23 cellular contexts compared by ENCODE assay signal in genomic region chr7:107036535-107036934, GRCh38. TPM values are rescaled to one million over a fixed set of nuclear protein-coding genes. Genes with fewer than 3 reads are reported as not detected.
DNase-seq lines count a peak whose midpoint lies in the region; ATAC-seq, FAIRE-seq and TF ChIP-seq lines count a peak whose summit lies in the region.
"Had no signal": no experiment of that assay in that cellular context is flagged by ENCODE, and none has a peak within 500 bp of the region (broad histone marks: within the 10 kb centered on the region; RNA-seq: fewer than 3 reads in every experiment).

No MANE protein-coding gene starts in this region.

- H3K4me3 Mint-ChIP-seq in activated naive CD4-positive, alpha-beta T cell treated with anti-CD3 and anti-CD28 coated beads, Interleukin-2, amount 50 U/mL, for 24 hours = no peak overlapping the region
- no peak overlapping the region for H3K4me3 Mint-ChIP-seq in activated naive CD4-positive, alpha-beta T cell treated with anti-CD3 and anti-CD28 coated beads, Interleukin-2, amount 10 ng/mL, durations not matched to agents 7 days and 5 days
- no peak overlapping the region for H3K4me3 Mint-ChIP-seq in astrocyte (ENCODE audit: unreplicated experiment)
- H3K4me3 Mint-ChIP-seq: B cell; CD4-positive, alpha-beta T cell; CD8-positive, alpha-beta T cell had no signal

- no peak overlapping the region for H3K4me2 ChIP-seq in astrocyte (ENCODE audit: low read length)
- H3K4me2 ChIP-seq in osteoblast (ENCODE audit: insufficient read depth, low read length) = no peak overlapping the region
- H3K4me2 ChIP-seq: A549 had no signal

- no peak for TF ChIP-seq POLR2A in erythroblast (IDR thresholded peaks at IDR 0.05; ENCODE audit: low read length)

- H3K79me2 ChIP-seq in astrocyte (ENCODE audit: insufficient read depth, low read length) (no peaks in the 10 kb centered on the region), osteoblast (ENCODE audit: insufficient read depth, low read length) (no peaks in the 10 kb centered on the region)

- H2AFZ ChIP-seq in astrocyte (ENCODE audit: low read depth, low read length) (no peak overlapping the region), osteoblast (ENCODE audit: low read length) (no peak overlapping the region)

- FAIRE-seq in astrocyte (lab: Jason Lieb, UNC) = no peak
- FAIRE-seq: A549, D721Med, GM12891, GM19239 had no signal

- H3K27me3 ChIP-seq in astrocyte (ENCODE audit: insufficient read depth, low read length) (no peaks in the 10 kb centered on the region), osteoblast (ENCODE audit: insufficient read depth, low read length) (no peaks in the 10 kb centered on the region)
- H3K27me3 ChIP-seq: BLaER1 treated with 17β-estradiol and CSF1 and Interleukin-3, amounts not matched to agents 10 nM and 100 nM had no signal

- no peak overlapping the region for H3K4me3 ChIP-seq in astrocyte (ENCODE audit: insufficient read depth, low read depth, low read length)
- H3K4me3 ChIP-seq in osteoblast (ENCODE audit: insufficient read depth, low read length) = no peak overlapping the region
- H3K4me3 ChIP-seq: A549; BLaER1 treated with 17β-estradiol and CSF1 and Interleukin-3, amounts not matched to agents 10 nM and 100 nM had no signal

- ATAC-seq in GM21723 (IDR thresholded peaks at IDR 0.05; ENCODE audit: unreplicated experiment) = no peak
- ATAC-seq: A549; CD8-positive, alpha-beta T cell had no signal

- no peaks in the 10 kb centered on the region for H3K9me3 Mint-ChIP-seq in activated naive CD4-positive, alpha-beta T cell treated with anti-CD3 and anti-CD28 coated beads, Interleukin-2, amount 50 U/mL, for 24 hours
- H3K9me3 Mint-ChIP-seq in activated naive CD4-positive, alpha-beta T cell treated with anti-CD3 and anti-CD28 coated beads, Interleukin-2, amount 10 ng/mL, durations not matched to agents 7 days and 5 days = peaks cover 3% of the 10 kb centered on the region
- no peaks in the 10 kb centered on the region for H3K9me3 Mint-ChIP-seq in astrocyte (ENCODE audit: unreplicated experiment)

- H4K20me1 ChIP-seq in astrocyte (ENCODE audit: insufficient read depth, low read length) (no peaks in the 10 kb centered on the region), osteoblast (ENCODE audit: insufficient read depth, low read length) (no peaks in the 10 kb centered on the region)
- H4K20me1 ChIP-seq: BLaER1 treated with 17β-estradiol and CSF1 and Interleukin-3, amounts not matched to agents 10 nM and 100 nM had no signal

- no peaks in the 10 kb centered on the region for H3K4me1 Mint-ChIP-seq in activated naive CD4-positive, alpha-beta T cell treated with anti-CD3 and anti-CD28 coated beads, Interleukin-2, amount 50 U/mL, for 24 hours
- H3K4me1 Mint-ChIP-seq in activated naive CD4-positive, alpha-beta T cell treated with anti-CD3 and anti-CD28 coated beads, Interleukin-2, amount 10 ng/mL, durations not matched to agents 7 days and 5 days = no peaks in the 10 kb centered on the region
- peaks cover 8% of the 10 kb centered on the region for H3K4me1 Mint-ChIP-seq in astrocyte (ENCODE audit: low read depth, unreplicated experiment)
- H3K4me1 Mint-ChIP-seq: B cell had no signal

- H3K27ac ChIP-seq in astrocyte (ENCODE audit: low read depth, low read length) (no peak overlapping the region), osteoblast (ENCODE audit: low read depth, low read length) (no peak overlapping the region)
- H3K27ac ChIP-seq: 22Rv1; A549; BLaER1 treated with 17β-estradiol and CSF1 and Interleukin-3, amounts not matched to agents 10 nM and 100 nM; C4-2B had no signal

- H3K27ac Mint-ChIP-seq in activated naive CD4-positive, alpha-beta T cell treated with anti-CD3 and anti-CD28 coated beads, Interleukin-2, amount 50 U/mL, for 24 hours = peak overlapping the region; percentile 1
- no peak overlapping the region for H3K27ac Mint-ChIP-seq in activated naive CD4-positive, alpha-beta T cell treated with anti-CD3 and anti-CD28 coated beads, Interleukin-2, amount 10 ng/mL, durations not matched to agents 7 days and 5 days
- H3K27ac Mint-ChIP-seq in astrocyte (ENCODE audit: unreplicated experiment) = peak overlapping the region; percentile 29
- H3K27ac Mint-ChIP-seq: B cell; CD4-positive, alpha-beta T cell; CD8-positive, alpha-beta T cell had no signal

- no peaks in the 10 kb centered on the region for H3K9me3 ChIP-seq in astrocyte (ENCODE audit: insufficient read depth, low read depth, low read length)
- no peaks in the 10 kb centered on the region for H3K9me3 ChIP-seq in osteoblast (ENCODE audit: low read depth, low read length)
- H3K9me3 ChIP-seq: Caco-2 had no signal

- TF ChIP-seq CTCF in astrocyte (IDR thresholded peaks at IDR 0.05; ENCODE audit: insufficient read depth, low read depth, low read length) (no peak), osteoblast (IDR thresholded peaks at IDR 0.05; ENCODE audit: extremely low read depth, low read depth, low read length) (no peak)

- H3K4me1 ChIP-seq in astrocyte (ENCODE audit: insufficient read depth, low read length) = no peaks in the 10 kb centered on the region
- peaks cover 5% of the 10 kb centered on the region for H3K4me1 ChIP-seq in osteoblast (ENCODE audit: insufficient read depth, low read length)
- H3K4me1 ChIP-seq: Caco-2 had no signal

- no peak for DNase-seq in activated naive CD4-positive, alpha-beta T cell treated with anti-CD3 and anti-CD28 coated beads, Interleukin-2, amount 10 ng/mL, durations not matched to agents 7 days and 5 days
- DNase-seq in OCI-M1 (lab: John Stamatoyannopoulos, UW) (peak; percentile 35), astrocyte (ENCODE audit: low read depth) (no peak), erythroblast (lab: John Stamatoyannopoulos, UW) (peak; percentile 36 to 49), osteoblast (ENCODE audit: insufficient read length, low spot score, missing footprints) (no peak), NCI-H748 (lab: John Stamatoyannopoulos, UW; ENCODE audit: unreplicated experiment) (no peak)
- DNase-seq: AML-193; Caco-2; Calu3; CD4-positive, alpha-beta T cell; CD8-positive, alpha-beta T cell; DMS79 treated with DMSO at 0.1 percent for 48 hours; GF-D8 had no signal

- H3K36me3 ChIP-seq in astrocyte (ENCODE audit: insufficient read depth, low read length) (no peaks in the 10 kb centered on the region), osteoblast (ENCODE audit: insufficient read depth, low read length) (no peaks in the 10 kb centered on the region)
- H3K36me3 ChIP-seq: BLaER1 treated with 17β-estradiol and CSF1 and Interleukin-3, amounts not matched to agents 10 nM and 100 nM had no signal

- CTCF ChIA-PET in activated naive CD4-positive, alpha-beta T cell treated with anti-CD3 and anti-CD28 coated beads, Interleukin-2, amount 10 ng/mL, durations not matched to agents 7 days and 5 days (lab: Charles Lee) = no interaction called here

- H3K36me3 Mint-ChIP-seq in activated naive CD4-positive, alpha-beta T cell treated with anti-CD3 and anti-CD28 coated beads, Interleukin-2, amount 50 U/mL, for 24 hours = no peaks in the 10 kb centered on the region
- no peaks in the 10 kb centered on the region for H3K36me3 Mint-ChIP-seq in activated naive CD4-positive, alpha-beta T cell treated with anti-CD3 and anti-CD28 coated beads, Interleukin-2, amount 10 ng/mL, durations not matched to agents 7 days and 5 days
- no peaks in the 10 kb centered on the region for H3K36me3 Mint-ChIP-seq in astrocyte (ENCODE audit: low read depth, unreplicated experiment)
- H3K36me3 Mint-ChIP-seq: CD8-positive, alpha-beta T cell had no signal

- no peaks in the 10 kb centered on the region for H3K27me3 Mint-ChIP-seq in activated naive CD4-positive, alpha-beta T cell treated with anti-CD3 and anti-CD28 coated beads, Interleukin-2, amount 50 U/mL, for 24 hours
- H3K27me3 Mint-ChIP-seq in activated naive CD4-positive, alpha-beta T cell treated with anti-CD3 and anti-CD28 coated beads, Interleukin-2, amount 10 ng/mL, durations not matched to agents 7 days and 5 days = peaks cover 8% of the 10 kb centered on the region
- H3K27me3 Mint-ChIP-seq in astrocyte (ENCODE audit: low read depth, unreplicated experiment) = no peaks in the 10 kb centered on the region
- H3K27me3 Mint-ChIP-seq: B cell; CD4-positive, alpha-beta T cell had no signal

- H3K9ac ChIP-seq in astrocyte (ENCODE audit: low read length) = no peak overlapping the region
- H3K9ac ChIP-seq: BLaER1 treated with 17β-estradiol and CSF1 and Interleukin-3, amounts not matched to agents 10 nM and 100 nM had no signal

RNA-seq across cellular contexts. Expression of gene PRKAR2B, which starts 8.0 kb away (rescaled TPM):
- total RNA-seq in astrocyte (6.4 and 7.6 TPM in 2 replicates), osteoblast (2.4 and 2.5 TPM in 2 replicates)

Comparison
In these comparisons a context has a peak if more than half of its experiments do, and no peak if none do; other contexts are left out.
1. DNase-seq: peak in OCI-M1 (single experiment) and erythroblast (2 of 2); none in activated naive CD4-positive, alpha-beta T cell treated with anti-CD3 and anti-CD28 coated beads, Interleukin-2, amount 10 ng/mL, durations not matched to agents 7 days and 5 days (single experiment), astrocyte (single experiment), osteoblast (single experiment) and NCI-H748 (single experiment).